ENCODE assay signal across 8 cellular contexts in genomic region chr10:102796407-102797176, GRCh38. TPM values are rescaled to one million over a fixed set of nuclear protein-coding genes. Genes with fewer than 3 reads are reported as not detected.
DNase-seq lines count a peak whose midpoint lies in the region; ATAC-seq, FAIRE-seq and TF ChIP-seq lines count a peak whose summit lies in the region.

No MANE protein-coding gene starts in this region.

- no peak overlapping the region for H3K9ac ChIP-seq in keratinocyte (ENCODE audit: control insufficient read depth, extremely low read depth, insufficient read depth, low read length)

- H4K20me1 ChIP-seq in keratinocyte (ENCODE audit: control insufficient read depth, extremely low read depth, insufficient read depth, low read length): no peaks in the 10 kb centered on the region

- peak overlapping the region; percentile 91 for H3K27ac Mint-ChIP-seq in activated naive CD8-positive, alpha-beta T cell

- dilution Hi-C loops in keratinocyte (cut with MboI; ENCODE audit: extremely low pct_ligation_motif_present, low sequenced_read_pairs): no loop called here

- ATAC-seq in GM18498 (IDR thresholded peaks at IDR 0.05; ENCODE audit: unreplicated experiment) (peak; percentile 99), HG02852 (IDR thresholded peaks at IDR 0.05; ENCODE audit: unreplicated experiment) (peak; percentile 93)

- DNase-seq in RPMI7951 (ENCODE audit: low read depth) (peak; percentile 76), keratinocyte (ENCODE audit: low read depth, low spot score) (no peak), NCI-H748 (lab: John Stamatoyannopoulos, UW; ENCODE audit: unreplicated experiment) (no peak), cortex of kidney (lab: John Stamatoyannopoulos, UW) (no peak)
- DNase-seq in stimulated activated CD4-positive, alpha-beta T cell treated with anti-CD3 and anti-CD28 coated beads, Interleukin-4, amount 100 ng/mL, for 48 hours (ENCODE audit: low read depth in 2 of 2): peak; percentile 35 to 47

- H3K36me3 ChIP-seq in keratinocyte (ENCODE audit: control insufficient read depth in 2 of 2, extremely low read depth in 1 of 2, insufficient read depth in 2 of 2, low read length in 2 of 2): peaks cover 16 to 25% of the 10 kb centered on the region in 2 experiments

- H3K4me1 ChIP-seq in keratinocyte (ENCODE audit: control insufficient read depth, extremely low read depth, insufficient read depth, low read length): peaks cover 30% of the 10 kb centered on the region

- no peak for TF ChIP-seq CTCF in keratinocyte (optimal IDR thresholded peaks at IDR 0.05 in 1 of 3, IDR thresholded peaks at IDR 0.05 in 1 of 3, conservative IDR thresholded peaks at IDR 0.05 in 1 of 3; ENCODE audit: extremely low read depth in 1 of 3, insufficient read depth in 2 of 3, low read length in 3 of 3)

- H3K27ac ChIP-seq in keratinocyte (ENCODE audit: control insufficient read depth, insufficient read depth, low read length): no peak overlapping the region

- H3K9me3 Mint-ChIP-seq in activated naive CD8-positive, alpha-beta T cell (ENCODE audit: low read depth): no peaks in the 10 kb centered on the region

- H3K79me2 ChIP-seq in keratinocyte (ENCODE audit: control insufficient read depth, insufficient read depth, low read length): peaks cover 2% of the 10 kb centered on the region

- peaks cover 2% of the 10 kb centered on the region for H3K36me3 Mint-ChIP-seq in activated naive CD8-positive, alpha-beta T cell

- peaks cover 47% of the 10 kb centered on the region for H3K4me1 Mint-ChIP-seq in activated naive CD8-positive, alpha-beta T cell (ENCODE audit: low read depth)

- no peaks in the 10 kb centered on the region for H3K9me1 ChIP-seq in keratinocyte (ENCODE audit: control insufficient read depth, extremely low read depth, insufficient read depth, low read length)

- peak overlapping the region; percentile 63 for H3K4me2 ChIP-seq in keratinocyte (ENCODE audit: control insufficient read depth, extremely low read depth, insufficient read depth, low read depth, low read length)

- no peak overlapping the region for H3K4me3 ChIP-seq in keratinocyte (ENCODE audit: control insufficient read depth in 2 of 3, extremely low read depth in 1 of 3, insufficient read depth in 2 of 3, low read depth in 1 of 3, low read length in 3 of 3)

- no peaks in the 10 kb centered on the region for H3K27me3 Mint-ChIP-seq in activated naive CD8-positive, alpha-beta T cell

- H3K4me3 Mint-ChIP-seq in activated naive CD8-positive, alpha-beta T cell: peak overlapping the region; percentile 5

- no peak overlapping the region for H2AFZ ChIP-seq in keratinocyte (ENCODE audit: control insufficient read depth, low read length)

- H3K9me3 ChIP-seq in keratinocyte (ENCODE audit: control insufficient read depth, low read depth, low read length): no peaks in the 10 kb centered on the region

- H3K27me3 ChIP-seq in keratinocyte (ENCODE audit: control insufficient read depth, extremely low read depth, insufficient read depth, low read length): no peaks in the 10 kb centered on the region

- no peak for FAIRE-seq in keratinocyte (lab: Jason Lieb, UNC)

RNA-seq across cellular contexts. Expression of gene CYP17A1, which starts 40.6 kb away (rescaled TPM):
- not detected in 2 replicates for total RNA-seq in RPMI7951 (2014; rRNA removed; shearing (Covaris generic))
- polyA plus RNA-seq in keratinocyte: not detected in 3 replicates
- not detected for polyA plus RNA-seq in keratinocyte (2011; ENCODE audit: low read depth)
- not detected in 2 replicates for polyA plus RNA-seq in keratinocyte (2011; cell fraction: cytosol; rRNA removed)
- polyA plus RNA-seq in keratinocyte (2011; cell fraction: nucleus; rRNA removed): not detected in 2 replicates
- polyA plus RNA-seq in keratinocyte (2012; ENCODE audit: low replicate concordance): not detected in 2 replicates
- not detected in 3 replicates for polyA minus RNA-seq in keratinocyte
- polyA minus RNA-seq in keratinocyte (2011; cell fraction: cytosol; rRNA and poly(A)+ RNA removed): not detected
- polyA minus RNA-seq in keratinocyte (2011; cell fraction: nucleus; rRNA and poly(A)+ RNA removed): not detected in 2 replicates

RNA-seq across cellular contexts. Expression of gene WBP1L, which starts 52.8 kb away (rescaled TPM):
- total RNA-seq in RPMI7951 (2014; rRNA removed; shearing (Covaris generic)): 16.8 and 22.5 TPM in 2 replicates
- 24.3 to 45.7 TPM (median 27.3 TPM) in 3 replicates for polyA plus RNA-seq in keratinocyte
- 25.9 TPM for polyA plus RNA-seq in keratinocyte (2011; ENCODE audit: low read depth)
- polyA plus RNA-seq in keratinocyte (2011; cell fraction: cytosol; rRNA removed): 30.8 and 32.7 TPM in 2 replicates
- polyA plus RNA-seq in keratinocyte (2011; cell fraction: nucleus; rRNA removed): 33.6 and 38.0 TPM in 2 replicates
- polyA plus RNA-seq in keratinocyte (2012; ENCODE audit: low replicate concordance): 21.5 and 33.4 TPM in 2 replicates
- polyA minus RNA-seq in keratinocyte: 42.8 to 84.0 TPM (median 50.9 TPM) in 3 replicates
- polyA minus RNA-seq in keratinocyte (2011; cell fraction: cytosol; rRNA and poly(A)+ RNA removed): 51.8 TPM
- polyA minus RNA-seq in keratinocyte (2011; cell fraction: nucleus; rRNA and poly(A)+ RNA removed): 41.7 and 46.7 TPM in 2 replicates

RNA-seq across cellular contexts. Expression of gene BORCS7, which starts 57.5 kb away (rescaled TPM):
- 17.9 and 29.5 TPM in 2 replicates for total RNA-seq in RPMI7951 (2014; rRNA removed; shearing (Covaris generic))
- 19.8 to 25.9 TPM (median 24.4 TPM) in 3 replicates for polyA plus RNA-seq in keratinocyte
- 10.3 TPM for polyA plus RNA-seq in keratinocyte (2011; ENCODE audit: low read depth)
- polyA plus RNA-seq in keratinocyte (2011; cell fraction: cytosol; rRNA removed): 27.1 and 31.2 TPM in 2 replicates
- 13.2 and 14.6 TPM in 2 replicates for polyA plus RNA-seq in keratinocyte (2011; cell fraction: nucleus; rRNA removed)
- 8.4 and 10.4 TPM in 2 replicates for polyA plus RNA-seq in keratinocyte (2012; ENCODE audit: low replicate concordance)
- polyA minus RNA-seq in keratinocyte: 1.6 to 9.0 TPM (median 8.7 TPM) in 3 replicates
- 11.3 TPM for polyA minus RNA-seq in keratinocyte (2011; cell fraction: cytosol; rRNA and poly(A)+ RNA removed)
- 4.0 and 5.8 TPM in 2 replicates for polyA minus RNA-seq in keratinocyte (2011; cell fraction: nucleus; rRNA and poly(A)+ RNA removed)

Comparison
In these comparisons a context has a peak if more than half of its experiments do, and no peak if none do; other contexts are left out.
1. DNase-seq: peak in RPMI7951 (single experiment) and stimulated activated CD4-positive, alpha-beta T cell treated with anti-CD3 and anti-CD28 coated beads, Interleukin-4, amount 100 ng/mL, for 48 hours (2 of 2); none in keratinocyte (single experiment), NCI-H748 (single experiment) and cortex of kidney (single experiment).